ENCODE assay signal across 9 cellular contexts in genomic region chr20:20594171-20594530, GRCh38.
DNase-seq lines count a peak whose midpoint lies in the region; ATAC-seq and FAIRE-seq lines count a peak whose summit lies in the region.
"Had no signal": no experiment of that assay in that cellular context is flagged by ENCODE, and none has a peak within 500 bp of the region (broad histone marks: within the 10 kb centered on the region; RNA-seq: fewer than 3 reads in every experiment).

No MANE protein-coding gene starts in this region.

- H3K27ac Mint-ChIP-seq in stimulated activated naive B cell treated with anti-CD40 and anti-IgM and Interleukin-4, amounts not matched to agents 10 μg/mL and 1 μg/mL and 100 μg/mL, for 72 hours: no peak overlapping the region
- H3K27ac Mint-ChIP-seq: activated naive CD8-positive, alpha-beta T cell treated with anti-CD3 and anti-CD28 coated beads, Interleukin-2, amount 10 ng/mL, durations not matched to agents 7 days and 5 days had no signal

- H3K36me3 Mint-ChIP-seq in stimulated activated naive B cell treated with anti-CD40 and anti-IgM and Interleukin-4, amounts not matched to agents 10 μg/mL and 1 μg/mL and 100 μg/mL, for 72 hours: peaks cover 19 to 21% of the 10 kb centered on the region in 2 donors

- no peak for FAIRE-seq in urothelium cell line (lab: Jason Lieb, UNC)

- no peak for ATAC-seq in stimulated activated naive B cell treated with anti-CD40 and anti-IgM and Interleukin-4, amounts not matched to agents 10 μg/mL and 1 μg/mL and 100 μg/mL, for 72 hours (replicated peaks)
- ATAC-seq in HG02870 (IDR thresholded peaks at IDR 0.05; ENCODE audit: unreplicated experiment): no peak

- H3K4me3 Mint-ChIP-seq in stimulated activated naive B cell treated with anti-CD40 and anti-IgM and Interleukin-4, amounts not matched to agents 10 μg/mL and 1 μg/mL and 100 μg/mL, for 72 hours: no peak overlapping the region
- H3K4me3 Mint-ChIP-seq: activated naive CD8-positive, alpha-beta T cell treated with anti-CD3 and anti-CD28 coated beads, Interleukin-2, amount 10 ng/mL, durations not matched to agents 7 days and 5 days had no signal

- DNase-seq in NCI-H1417 (lab: John Stamatoyannopoulos, UW) (peak in 2 of 3 experiments; percentile 14 to 75), NCI-H1417 treated with DMSO at 0.1 percent for 48 hours (lab: John Stamatoyannopoulos, UW) (no peak), NCI-H345 (lab: John Stamatoyannopoulos, UW) (peak; percentile 21), dermis blood vessel endothelial cell (peak; percentile 49), putamen (ENCODE audit: low spot score) (peak; percentile 45), urothelium cell line (ENCODE audit: low spot score) (no peak)
- no peak for DNase-seq in stimulated activated naive B cell treated with anti-CD40 and anti-IgM and Interleukin-4, amounts not matched to agents 10 μg/mL and 1 μg/mL and 100 μg/mL, for 72 hours
- DNase-seq: activated naive CD8-positive, alpha-beta T cell treated with anti-CD3 and anti-CD28 coated beads, Interleukin-2, amount 10 ng/mL, durations not matched to agents 7 days and 5 days had no signal

- no peaks in the 10 kb centered on the region for H3K9me3 Mint-ChIP-seq in stimulated activated naive B cell treated with anti-CD40 and anti-IgM and Interleukin-4, amounts not matched to agents 10 μg/mL and 1 μg/mL and 100 μg/mL, for 72 hours
- H3K9me3 Mint-ChIP-seq: activated naive CD8-positive, alpha-beta T cell treated with anti-CD3 and anti-CD28 coated beads, Interleukin-2, amount 10 ng/mL, durations not matched to agents 7 days and 5 days had no signal

- no peaks in the 10 kb centered on the region for H3K4me1 Mint-ChIP-seq in stimulated activated naive B cell treated with anti-CD40 and anti-IgM and Interleukin-4, amounts not matched to agents 10 μg/mL and 1 μg/mL and 100 μg/mL, for 72 hours
- H3K4me1 Mint-ChIP-seq: activated naive CD8-positive, alpha-beta T cell treated with anti-CD3 and anti-CD28 coated beads, Interleukin-2, amount 10 ng/mL, durations not matched to agents 7 days and 5 days had no signal

- H3K27me3 Mint-ChIP-seq in stimulated activated naive B cell treated with anti-CD40 and anti-IgM and Interleukin-4, amounts not matched to agents 10 μg/mL and 1 μg/mL and 100 μg/mL, for 72 hours: no peaks in the 10 kb centered on the region
- H3K27me3 Mint-ChIP-seq: activated naive CD8-positive, alpha-beta T cell treated with anti-CD3 and anti-CD28 coated beads, Interleukin-2, amount 10 ng/mL, durations not matched to agents 7 days and 5 days had no signal

Comparison
In these comparisons a context has a peak if more than half of its experiments do, and no peak if none do; other contexts are left out.
1. DNase-seq: peak in NCI-H1417 (2 of 3), NCI-H345 (single experiment), dermis blood vessel endothelial cell (single experiment) and putamen (single experiment); none in NCI-H1417 treated with DMSO at 0.1 percent for 48 hours (single experiment), stimulated activated naive B cell treated with anti-CD40 and anti-IgM and Interleukin-4, amounts not matched to agents 10 μg/mL and 1 μg/mL and 100 μg/mL, for 72 hours (single experiment) and urothelium cell line (single experiment).